ENCODE assay signal across 1 cellular context in the genomic region with DNA sequence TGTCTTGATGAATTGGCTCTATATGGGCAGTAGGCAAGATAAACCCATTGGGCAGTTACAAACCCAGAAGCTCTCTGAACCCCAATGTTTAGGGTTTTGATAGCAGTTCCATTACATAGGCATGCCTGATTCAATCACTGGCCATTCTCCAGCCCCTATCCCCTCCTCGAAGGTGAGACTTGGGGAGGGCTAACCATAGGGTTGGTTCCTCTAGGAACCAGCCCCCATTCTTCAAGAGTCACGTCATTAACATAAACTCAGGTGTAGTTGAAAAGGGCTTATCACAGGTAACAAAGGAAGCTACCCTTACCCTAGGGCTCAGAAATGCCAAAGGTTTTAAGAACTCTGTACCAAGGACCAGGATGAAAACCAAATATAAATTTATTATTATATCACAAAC.
TF ChIP-seq lines count a peak whose summit lies in the region.

No MANE protein-coding gene starts in this region.

TF ChIP-seq in WTC11, 78 proteins besides CTCF, POLR2A, EP300 and RAD21 (continued from another document):
- TF ChIP-seq, protein P1, sequence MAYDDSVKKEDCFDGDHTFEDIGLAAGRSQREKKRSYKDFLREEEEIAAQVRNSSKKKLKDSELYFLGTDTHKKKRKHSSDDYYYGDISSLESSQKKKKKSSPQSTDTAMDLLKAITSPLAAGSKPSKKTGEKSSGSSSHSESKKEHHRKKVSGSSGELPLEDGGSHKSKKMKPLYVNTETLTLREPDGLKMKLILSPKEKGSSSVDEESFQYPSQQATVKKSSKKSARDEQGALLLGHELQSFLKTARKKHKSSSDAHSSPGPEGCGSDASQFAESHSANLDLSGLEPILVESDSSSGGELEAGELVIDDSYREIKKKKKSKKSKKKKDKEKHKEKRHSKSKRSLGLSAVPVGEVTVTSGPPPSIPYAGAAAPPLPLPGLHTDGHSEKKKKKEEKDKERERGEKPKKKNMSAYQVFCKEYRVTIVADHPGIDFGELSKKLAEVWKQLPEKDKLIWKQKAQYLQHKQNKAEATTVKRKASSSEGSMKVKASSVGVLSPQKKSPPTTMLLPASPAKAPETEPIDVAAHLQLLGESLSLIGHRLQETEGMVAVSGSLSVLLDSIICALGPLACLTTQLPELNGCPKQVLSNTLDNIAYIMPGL (CRISPR knock-in tag; IDR thresholded peaks at IDR 0.05), result no peak
- no peak for TF ChIP-seq ZBTB43 (CRISPR knock-in tag; IDR thresholded peaks at IDR 0.05)
- no peak for TF ChIP-seq PREB (CRISPR knock-in tag; IDR thresholded peaks at IDR 0.05; ENCODE audit: borderline replicate concordance)
- TF ChIP-seq, protein P2, sequence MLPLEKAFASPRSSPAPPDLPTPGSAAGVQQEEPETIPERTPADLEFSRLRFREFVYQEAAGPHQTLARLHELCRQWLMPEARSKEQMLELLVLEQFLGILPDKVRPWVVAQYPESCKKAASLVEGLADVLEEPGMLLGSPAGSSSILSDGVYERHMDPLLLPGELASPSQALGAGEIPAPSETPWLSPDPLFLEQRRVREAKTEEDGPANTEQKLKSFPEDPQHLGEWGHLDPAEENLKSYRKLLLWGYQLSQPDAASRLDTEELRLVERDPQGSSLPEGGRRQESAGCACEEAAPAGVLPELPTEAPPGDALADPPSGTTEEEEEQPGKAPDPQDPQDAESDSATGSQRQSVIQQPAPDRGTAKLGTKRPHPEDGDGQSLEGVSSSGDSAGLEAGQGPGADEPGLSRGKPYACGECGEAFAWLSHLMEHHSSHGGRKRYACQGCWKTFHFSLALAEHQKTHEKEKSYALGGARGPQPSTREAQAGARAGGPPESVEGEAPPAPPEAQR (CRISPR knock-in tag; IDR thresholded peaks at IDR 0.05), result no peak
- no peak for TF ChIP-seq CREM (CRISPR knock-in tag; IDR thresholded peaks at IDR 0.05)
- no peak for TF ChIP-seq TCF7 (CRISPR knock-in tag; IDR thresholded peaks at IDR 0.05; ENCODE audit: low read depth)
- TF ChIP-seq, protein P3, sequence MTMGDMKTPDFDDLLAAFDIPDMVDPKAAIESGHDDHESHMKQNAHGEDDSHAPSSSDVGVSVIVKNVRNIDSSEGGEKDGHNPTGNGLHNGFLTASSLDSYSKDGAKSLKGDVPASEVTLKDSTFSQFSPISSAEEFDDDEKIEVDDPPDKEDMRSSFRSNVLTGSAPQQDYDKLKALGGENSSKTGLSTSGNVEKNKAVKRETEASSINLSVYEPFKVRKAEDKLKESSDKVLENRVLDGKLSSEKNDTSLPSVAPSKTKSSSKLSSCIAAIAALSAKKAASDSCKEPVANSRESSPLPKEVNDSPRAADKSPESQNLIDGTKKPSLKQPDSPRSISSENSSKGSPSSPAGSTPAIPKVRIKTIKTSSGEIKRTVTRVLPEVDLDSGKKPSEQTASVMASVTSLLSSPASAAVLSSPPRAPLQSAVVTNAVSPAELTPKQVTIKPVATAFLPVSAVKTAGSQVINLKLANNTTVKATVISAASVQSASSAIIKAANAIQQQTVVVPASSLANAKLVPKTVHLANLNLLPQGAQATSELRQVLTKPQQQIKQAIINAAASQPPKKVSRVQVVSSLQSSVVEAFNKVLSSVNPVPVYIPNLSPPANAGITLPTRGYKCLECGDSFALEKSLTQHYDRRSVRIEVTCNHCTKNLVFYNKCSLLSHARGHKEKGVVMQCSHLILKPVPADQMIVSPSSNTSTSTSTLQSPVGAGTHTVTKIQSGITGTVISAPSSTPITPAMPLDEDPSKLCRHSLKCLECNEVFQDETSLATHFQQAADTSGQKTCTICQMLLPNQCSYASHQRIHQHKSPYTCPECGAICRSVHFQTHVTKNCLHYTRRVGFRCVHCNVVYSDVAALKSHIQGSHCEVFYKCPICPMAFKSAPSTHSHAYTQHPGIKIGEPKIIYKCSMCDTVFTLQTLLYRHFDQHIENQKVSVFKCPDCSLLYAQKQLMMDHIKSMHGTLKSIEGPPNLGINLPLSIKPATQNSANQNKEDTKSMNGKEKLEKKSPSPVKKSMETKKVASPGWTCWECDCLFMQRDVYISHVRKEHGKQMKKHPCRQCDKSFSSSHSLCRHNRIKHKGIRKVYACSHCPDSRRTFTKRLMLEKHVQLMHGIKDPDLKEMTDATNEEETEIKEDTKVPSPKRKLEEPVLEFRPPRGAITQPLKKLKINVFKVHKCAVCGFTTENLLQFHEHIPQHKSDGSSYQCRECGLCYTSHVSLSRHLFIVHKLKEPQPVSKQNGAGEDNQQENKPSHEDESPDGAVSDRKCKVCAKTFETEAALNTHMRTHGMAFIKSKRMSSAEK (CRISPR knock-in tag; IDR thresholded peaks at IDR 0.05; ENCODE audit: borderline replicate concordance), result no peak
